In genomic region chr18:48122376-48122775, GRCh38 we compare ENCODE assay signal across 21 cellular contexts.
"Had no signal": no experiment of that assay in that cellular context is flagged by ENCODE, and none has a peak within 500 bp of the region (broad histone marks: within the 10 kb centered on the region; RNA-seq: fewer than 3 reads in every experiment).

No MANE protein-coding gene starts in this region.

- H3K4me1 ChIP-seq: left lung, pancreas, psoas muscle, right atrium auricular region had no signal

- H3K9me3 ChIP-seq: left lung, neutrophil, pancreas, psoas muscle, right atrium auricular region, tibial artery had no signal

- H3K27me3 ChIP-seq: left lung, pancreas, right atrium auricular region, tibial artery had no signal

- H3K36me3 ChIP-seq: left lung, neutrophil, pancreas, right atrium auricular region, tibial artery had no signal

- H3K27ac ChIP-seq: foreskin keratinocyte, left lung, neutrophil, pancreas, psoas muscle, right atrium auricular region, tibial artery had no signal

- DNase-seq: activated CD4-positive, alpha-beta T cell treated with anti-CD3 and anti-CD28 coated beads, Interleukin-2, amount 50 U/mL, for 48 hours; activated CD8-positive, alpha-beta memory T cell treated with anti-CD3 and anti-CD28 coated beads, Interleukin-2, amount 50 U/mL, for 48 hours; activated naive CD4-positive, alpha-beta T cell; activated naive CD8-positive, alpha-beta T cell treated with anti-CD3 and anti-CD28 coated beads for 36 hours; activated T-cell treated with anti-CD3 and anti-CD28 coated beads, Interleukin-2, amount 50 U/mL, for 4 hours; cerebellar nuclear complex; cortex of kidney; foreskin keratinocyte; kidney; left lung; natural killer cell; pancreas; psoas muscle; stimulated activated CD4-positive, alpha-beta T cell treated with anti-CD3 and anti-CD28 coated beads, Interleukin-1b, Interleukin-23, amount 100 ng/mL, for 48 hours; stimulated activated naive CD8-positive, alpha-beta T cell treated with anti-CD3 and anti-CD28 coated beads, Interleukin-15, amount 100 ng/mL, for 72 hours; T-helper 9 cell; tibial artery had no signal

- ATAC-seq: activated T-cell treated with anti-CD3 and anti-CD28 coated beads, Interleukin-2, amount 50 U/mL, for 4 hours; foreskin keratinocyte; left lung; natural killer cell; pancreas; psoas muscle; stimulated activated effector memory CD8-positive, alpha-beta T cell treated with anti-CD3 and anti-CD28 coated beads, Interleukin-12 subunit alpha, Interleukin-12 subunit beta, amount 100 ng/mL, for 72 hours; stimulated activated naive CD8-positive, alpha-beta T cell treated with anti-CD3 and anti-CD28 coated beads, Interleukin-15, amount 100 ng/mL, for 72 hours had no signal

- H3K4me3 ChIP-seq: left lung, lung, pancreas, psoas muscle, right atrium auricular region, tibial artery had no signal
